In the genomic region with DNA sequence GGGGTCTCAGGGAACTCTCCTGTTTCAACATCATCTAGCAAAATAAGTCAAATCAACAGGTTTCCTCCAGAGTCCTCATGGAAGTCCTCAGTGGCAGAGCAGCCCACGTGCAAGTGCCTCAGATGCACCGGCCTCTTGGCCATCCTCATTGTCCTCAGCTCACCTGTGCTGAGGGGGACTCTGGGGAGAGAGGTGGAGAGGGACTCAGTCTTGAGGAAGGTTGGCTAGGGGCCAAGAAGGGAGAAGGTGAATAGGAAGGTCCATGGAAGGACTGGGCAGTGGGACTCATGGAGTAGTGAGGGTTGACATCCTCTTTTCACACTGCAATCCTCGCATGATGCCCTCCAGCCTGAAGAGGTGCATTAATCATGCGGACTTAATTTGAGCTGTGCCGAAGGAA, we compare ENCODE assay signal across 26 cellular contexts.
"Had no signal": no experiment of that assay in that cellular context is flagged by ENCODE, and none has a peak within 500 bp of the region (broad histone marks: within the 10 kb centered on the region; RNA-seq: fewer than 3 reads in every experiment).

No MANE protein-coding gene starts in this region.

- H3K27ac Mint-ChIP-seq: activated T-helper 1 cell treated with anti-CD3 and anti-CD28 coated beads, Interleukin-12 subunit alpha, Interleukin-12 subunit beta, Interleukin-2, Interleukin-4 antibody, amounts not matched to agents 30 ng/mL and 10 ng/mL and 1 ng/mL, durations not matched to agents 14 hours and 24 hours and 36 hours; brain had no signal

- H3K9me3 ChIP-seq: SJCRH30, SK-N-SH had no signal

- H3K36me3 Mint-ChIP-seq: brain had no signal

- H3K4me3 Mint-ChIP-seq: activated CD8-positive, alpha-beta memory T cell treated with anti-CD3 and anti-CD28 coated beads, Interleukin-2, amount 10 ng/mL, durations not matched to agents 7 days and 5 days; activated T-cell treated with anti-CD3 and anti-CD28 coated beads, Interleukin-2, amount 50 U/mL, for 24 hours; activated T-helper 1 cell treated with anti-CD3 and anti-CD28 coated beads, Interleukin-12 subunit alpha, Interleukin-12 subunit beta, Interleukin-2, Interleukin-4 antibody, amounts not matched to agents 30 ng/mL and 10 ng/mL and 1 ng/mL, durations not matched to agents 14 hours and 24 hours and 36 hours; brain had no signal

- H3K4me3 ChIP-seq: SJCRH30 had no signal

- DNase-seq: activated CD4-positive, alpha-beta T cell treated with anti-CD3 and anti-CD28 coated beads, Interleukin-2, amount 50 U/mL, for 48 hours; activated CD4-positive, CD25-positive, alpha-beta regulatory T cell; activated CD8-positive, alpha-beta memory T cell treated with anti-CD3 and anti-CD28 coated beads, Interleukin-2, amount 10 ng/mL, durations not matched to agents 7 days and 5 days; activated gamma-delta T cell; activated T-cell treated with anti-CD3 and anti-CD28 coated beads, Interleukin-2, amount 50 U/mL, for 24 hours; amygdala; MM.1S; NCI-H1105; NCI-H1436; NCI-H1694 treated with DMSO at 0.1 percent for 48 hours; NCI-H2029 treated with DMSO at 0.1 percent for 48 hours; NCI-H345; NCI-H510A; NCI-H526 treated with DMSO at 0.1 percent for 48 hours; NCI-H82; OCI-M1; RPMI8226; SJCRH30; SK-N-SH; T-helper 1 cell had no signal

- H3K27me3 ChIP-seq: SJCRH30 had no signal

- ATAC-seq: activated CD8-positive, alpha-beta memory T cell treated with anti-CD3 and anti-CD28 coated beads, Interleukin-2, amount 10 ng/mL, durations not matched to agents 7 days and 5 days; activated naive CD4-positive, alpha-beta T cell treated with anti-CD3 and anti-CD28 coated beads, Interleukin-2, amount 50 U/mL, for 72 hours; Panc1; Right ventricle myocardium inferior had no signal

- H3K27ac ChIP-seq: SJCRH30, VCaP had no signal
